Comparison of ENCODE assay signal across 8 cellular contexts in the genomic region with DNA sequence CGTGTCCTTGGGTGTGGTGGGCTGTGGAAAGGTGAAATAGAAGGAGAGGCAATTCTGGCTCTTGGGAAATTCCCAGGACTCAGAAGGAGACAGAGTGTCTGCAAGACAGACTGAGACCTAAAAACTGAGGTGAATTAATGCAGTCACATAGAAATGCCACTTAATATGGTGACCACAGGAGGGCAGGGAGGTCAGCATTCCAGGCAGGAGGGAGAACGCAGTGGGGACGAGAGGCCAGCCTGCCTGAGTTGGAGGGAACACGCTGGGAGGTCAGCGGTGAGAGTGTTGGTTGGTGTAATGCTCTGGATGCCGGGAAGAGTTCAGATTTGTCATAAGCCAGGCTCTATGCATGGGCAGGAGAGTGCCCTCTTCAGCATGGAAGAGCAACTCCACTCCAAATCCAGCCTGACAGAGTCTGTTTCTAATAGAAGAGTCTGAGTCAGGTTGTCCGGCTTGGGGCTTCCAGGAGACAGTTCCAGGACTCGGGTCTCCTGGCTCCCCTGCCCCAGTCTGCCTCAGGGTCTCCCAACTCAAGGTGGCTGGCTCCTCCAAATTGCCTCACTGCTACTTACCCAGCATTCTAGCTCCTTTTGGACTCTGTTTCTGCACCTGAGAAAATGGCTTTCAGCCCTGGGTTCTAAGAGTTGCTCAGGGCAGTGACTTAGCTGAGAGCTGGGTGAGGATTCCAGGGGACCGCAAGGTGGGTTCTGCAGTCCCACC. TPM values are rescaled to one million over a fixed set of nuclear protein-coding genes. Genes with fewer than 3 reads are reported as not detected.
DNase-seq lines count a peak whose midpoint lies in the region; ATAC-seq and TF ChIP-seq lines count a peak whose summit lies in the region.

No MANE protein-coding gene starts in this region.

- H3K4me3 ChIP-seq in left lung = no peak overlapping the region

- H3K4me1 ChIP-seq in left lung = peaks cover 0 to 3% of the 10 kb centered on the region in 2 donors

- no peaks in the 10 kb centered on the region for H3K36me3 ChIP-seq in left lung

- H3K9me3 ChIP-seq in left lung = no peaks in the 10 kb centered on the region

- DNase-seq in SKM-1 treated with dmso at 0.1 percent for 144 hours (lab: John Stamatoyannopoulos, UW; ENCODE audit: unreplicated experiment) = peak; percentile 33
- DNase-seq in SKM-1 (lab: John Stamatoyannopoulos, UW; ENCODE audit: unreplicated experiment) = no peak
- DNase-seq in NCI-H510A (lab: John Stamatoyannopoulos, UW) = peak; percentile 40
- peak; percentile 92 for DNase-seq in cerebellar cortex (ENCODE audit: low spot score)
- no peak for DNase-seq in left lung
- no peak for DNase-seq in stimulated activated CD4-positive, alpha-beta T cell treated with anti-CD3 and anti-CD28 coated beads, Interleukin-12 subunit alpha, Interleukin-12 subunit beta, amount 100 ng/mL, for 4 hours
- DNase-seq in stimulated activated CD4-positive, alpha-beta T cell treated with anti-CD3 and anti-CD28 coated beads, Interleukin-4, amount 100 ng/mL, for 24 hours = no peak

- H3K27me3 ChIP-seq in left lung = no peaks in the 10 kb centered on the region

- intact Hi-C loops in left lung (cut with DNase I) = no loop called here

- no peak overlapping the region for H3K27ac ChIP-seq in left lung

- peak in 1 of 2 donors; percentile 10 for TF ChIP-seq CTCF in left lung (IDR thresholded peaks at IDR 0.05)

- ATAC-seq in left lung (peak; percentile 83), HG03457 (IDR thresholded peaks at IDR 0.05; ENCODE audit: unreplicated experiment) (no peak)

RNA-seq across cellular contexts. Expression of gene IGFN1, which starts 5.7 kb away (rescaled TPM):
- 1 to 10 TPM in 1 of 2 donors, under 1 TPM in 1; 0.97 to 3.0 TPM for total RNA-seq in left lung

RNA-seq across cellular contexts. Expression of gene TMEM9, which starts 30.6 kb away (rescaled TPM):
- 10 to 100 TPM; 64.0 to 74.3 TPM for total RNA-seq in left lung

RNA-seq across cellular contexts. Expression of gene ASCL5, which starts 57.9 kb away (rescaled TPM):
- total RNA-seq in left lung = 1 to 10 TPM in 1 of 2 donors, under 1 TPM in 1; 0.21 to 1.0 TPM

Comparison
In these comparisons a context has a peak if more than half of its experiments do, and no peak if none do; other contexts are left out.
1. DNase-seq: peak in SKM-1 treated with dmso at 0.1 percent for 144 hours (single experiment), NCI-H510A (single experiment) and cerebellar cortex (single experiment); none in SKM-1 (single experiment), left lung (0 of 2), stimulated activated CD4-positive, alpha-beta T cell treated with anti-CD3 and anti-CD28 coated beads, Interleukin-12 subunit alpha, Interleukin-12 subunit beta, amount 100 ng/mL, for 4 hours (single experiment) and stimulated activated CD4-positive, alpha-beta T cell treated with anti-CD3 and anti-CD28 coated beads, Interleukin-4, amount 100 ng/mL, for 24 hours (single experiment).